ENCODE assay signal across 8 cellular contexts in the genomic region with DNA sequence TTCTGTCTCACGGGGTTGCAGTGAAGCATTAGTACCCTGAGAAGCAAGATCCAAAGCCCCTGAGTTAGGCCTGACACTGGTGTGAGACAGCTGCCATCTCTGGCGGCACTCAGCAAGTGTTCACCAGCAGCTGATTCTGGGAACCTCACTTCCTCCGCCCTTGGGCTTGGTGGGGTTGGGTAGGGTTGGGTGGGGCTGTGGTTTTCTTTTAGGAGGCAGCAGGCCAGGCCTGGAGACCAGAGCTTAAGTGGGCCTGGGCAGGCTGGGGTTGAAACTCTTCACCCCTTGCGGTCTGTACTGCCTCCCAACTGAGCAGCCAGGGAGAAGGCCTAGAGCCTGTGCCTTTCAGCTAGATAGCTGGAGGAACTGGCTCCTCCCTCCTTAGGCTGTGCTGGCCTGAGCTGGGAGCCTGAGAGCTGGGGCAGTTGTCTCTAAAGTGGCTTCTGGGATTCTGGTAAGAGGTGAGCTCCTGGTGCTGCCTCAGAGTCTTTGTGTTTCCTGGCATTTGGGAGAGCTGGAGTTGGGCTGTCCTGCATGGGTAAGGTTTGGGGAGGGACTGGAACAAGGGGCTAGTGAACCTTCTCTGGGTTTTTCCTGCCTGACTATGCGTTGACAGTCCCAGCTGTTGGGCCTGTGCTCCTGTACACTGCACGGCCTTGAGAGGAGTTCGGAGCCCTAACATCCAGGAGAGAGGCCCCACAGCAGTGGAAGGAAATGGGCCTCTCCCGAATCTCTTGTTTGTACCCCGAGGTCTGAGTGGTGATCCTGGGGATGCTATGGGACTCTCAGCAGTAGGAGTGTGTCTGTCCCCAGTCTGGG. TPM values are rescaled to one million over a fixed set of nuclear protein-coding genes. Genes with fewer than 3 reads are reported as not detected.
DNase-seq lines count a peak whose midpoint lies in the region; ATAC-seq and TF ChIP-seq lines count a peak whose summit lies in the region.

No MANE protein-coding gene starts in this region.

- H3K4me3 ChIP-seq in BE2C (ENCODE audit: low read depth, low read length) (no peak overlapping the region), left ventricle myocardium inferior (peak overlapping the region; percentile 99)

- no peaks in the 10 kb centered on the region for H3K36me3 ChIP-seq in BE2C
- no peaks in the 10 kb centered on the region for H3K36me3 ChIP-seq in left ventricle myocardium inferior

- H3K9me3 Mint-ChIP-seq in activated naive CD8-positive, alpha-beta T cell treated with anti-CD3 and anti-CD28 coated beads for 36 hours = no peaks in the 10 kb centered on the region

- intact Hi-C loops in left ventricle myocardium inferior (cut with micrococcal nuclease) = loop anchor here (5.0 kb wide), 1 partner anchor 43 kb away; no protein-coding TSS in a partner anchor

- peak overlapping the region; percentile 93 for H3K4me3 Mint-ChIP-seq in activated naive CD8-positive, alpha-beta T cell treated with anti-CD3 and anti-CD28 coated beads for 36 hours

- H3K36me3 Mint-ChIP-seq in activated naive CD8-positive, alpha-beta T cell treated with anti-CD3 and anti-CD28 coated beads for 36 hours = peaks cover 30% of the 10 kb centered on the region

- peak; percentile 39 for ATAC-seq in GM19023 (IDR thresholded peaks at IDR 0.05; ENCODE audit: unreplicated experiment)
- peak; percentile 45 for ATAC-seq in HG03108 (IDR thresholded peaks at IDR 0.05; ENCODE audit: unreplicated experiment)

- TF ChIP-seq CTCF in BE2C (IDR thresholded peaks at IDR 0.05; ENCODE audit: low read depth, low read length) (0 out of 2 replicates have a peak, but pooled peaks have one; percentile 5), left ventricle myocardium inferior (IDR thresholded peaks at IDR 0.05; ENCODE audit: borderline replicate concordance) (no peak)

- no peaks in the 10 kb centered on the region for H3K27me3 Mint-ChIP-seq in activated naive CD8-positive, alpha-beta T cell treated with anti-CD3 and anti-CD28 coated beads for 36 hours

- peak overlapping the region; percentile 92 for H3K27ac Mint-ChIP-seq in activated naive CD8-positive, alpha-beta T cell treated with anti-CD3 and anti-CD28 coated beads for 36 hours

- no peaks in the 10 kb centered on the region for H3K27me3 ChIP-seq in BE2C
- no peaks in the 10 kb centered on the region for H3K27me3 ChIP-seq in left ventricle myocardium inferior (ENCODE audit: low read depth)

- peak overlapping the region; percentile 100 for H3K27ac ChIP-seq in left ventricle myocardium inferior (replicated peaks)

- peaks cover 77% of the 10 kb centered on the region for H3K4me1 Mint-ChIP-seq in activated naive CD8-positive, alpha-beta T cell treated with anti-CD3 and anti-CD28 coated beads for 36 hours

- DNase-seq in BE2C = peak; percentile 37
- peak; percentile 81 for DNase-seq in SIG-M5 treated with dmso at 0.1 percent for 504 hours (lab: John Stamatoyannopoulos, UW; ENCODE audit: unreplicated experiment)
- peak; percentile 72 for DNase-seq in activated naive CD8-positive, alpha-beta T cell treated with anti-CD3 and anti-CD28 coated beads for 36 hours
- DNase-seq in left ventricle myocardium inferior = peak; percentile 65
- peak; percentile 63 for DNase-seq in stimulated activated CD4-positive, alpha-beta T cell treated with anti-CD3 and anti-CD28 coated beads, Interleukin-2, amount 100 ng/mL, for 24 hours
- DNase-seq in NCI-H1694 treated with DMSO at 0.1 percent for 48 hours (lab: John Stamatoyannopoulos, UW) = no peak

- H3K4me1 ChIP-seq in BE2C = peaks cover 21% of the 10 kb centered on the region
- H3K4me1 ChIP-seq in left ventricle myocardium inferior = peaks cover 100% of the 10 kb centered on the region

- no peaks in the 10 kb centered on the region for H3K9me3 ChIP-seq in BE2C
- H3K9me3 ChIP-seq in left ventricle myocardium inferior (replicated peaks) = no peaks in the 10 kb centered on the region

RNA-seq across cellular contexts. Expression of a gene that starts 5.1 kb away (rescaled TPM):
- polyA plus RNA-seq in BE2C (2012; ENCODE audit: insufficient read depth, insufficient read length, low read depth) = 29.9 TPM
- total RNA-seq in activated naive CD8-positive, alpha-beta T cell treated with anti-CD3 and anti-CD28 coated beads for 36 hours = 10 to 100 TPM; 39.6 to 40.4 TPM
- total RNA-seq in left ventricle myocardium inferior = 33.4 TPM

RNA-seq across cellular contexts. Expression of a gene that starts 50.9 kb away (rescaled TPM):
- polyA plus RNA-seq in BE2C (2012; ENCODE audit: insufficient read depth, insufficient read length, low read depth) = 55.6 TPM
- total RNA-seq in activated naive CD8-positive, alpha-beta T cell treated with anti-CD3 and anti-CD28 coated beads for 36 hours = 10 to 100 TPM; 23.3 to 24.5 TPM
- total RNA-seq in left ventricle myocardium inferior = 101 TPM
